In genomic region chr11:59144096-59144495, GRCh38 we compare ENCODE assay signal across 9 cellular contexts. TPM values are rescaled to one million over a fixed set of nuclear protein-coding genes. Genes with fewer than 3 reads are reported as not detected.
DNase-seq lines count a peak whose midpoint lies in the region; ATAC-seq and TF ChIP-seq lines count a peak whose summit lies in the region.
"Had no signal": no experiment of that assay in that cellular context is flagged by ENCODE, and none has a peak within 500 bp of the region (broad histone marks: within the 10 kb centered on the region; RNA-seq: fewer than 3 reads in every experiment).

No MANE protein-coding gene starts in this region.

- ATAC-seq in HG03045 (IDR thresholded peaks at IDR 0.05; ENCODE audit: unreplicated experiment), result no peak
- no peak for ATAC-seq in GM21619 (IDR thresholded peaks at IDR 0.05; ENCODE audit: unreplicated experiment)
- no peak for ATAC-seq in HG03095 (IDR thresholded peaks at IDR 0.05; ENCODE audit: unreplicated experiment)

- no peak for TF ChIP-seq POLR2A in ovary (IDR thresholded peaks at IDR 0.05)

- H3K27ac ChIP-seq in OCI-LY1 (ENCODE audit: low read depth, low read length, poor library complexity, severe bottlenecking), result peak overlapping the region; percentile 85
- H3K27ac ChIP-seq in duodenal mucosa (ENCODE audit: low read depth, low read length), result peak overlapping the region; percentile 32
- H3K27ac ChIP-seq in ovary, result peak overlapping the region; percentile 38 to 87

- H3K4me3 ChIP-seq in OCI-LY1 (ENCODE audit: low read depth, low read length, poor library complexity, severe bottlenecking) (peak overlapping the region; percentile 67), duodenal mucosa (ENCODE audit: low read depth in 1 of 2, low read length in 2 of 2) (peak overlapping the region; percentile 89 to 94), ovary (peak overlapping the region; percentile 43)

- WGBS in ovary, 3 donors, result 83 to 86% (median 85%) methylated on average over 1 of the region's 1 CpG

- no peaks in the 10 kb centered on the region for H3F3A ChIP-seq in OCI-LY1 (ENCODE audit: insufficient read depth, low read length)

- H3K9ac ChIP-seq in OCI-LY1 (ENCODE audit: low read length) (peak overlapping the region; percentile 94), duodenal mucosa (ENCODE audit: low read depth in 1 of 2, low read length in 2 of 2) (peak overlapping the region; percentile 61 to 88)

- H3K9me2 ChIP-seq in OCI-LY1 (ENCODE audit: low read depth, low read length), result no peaks in the 10 kb centered on the region

- H2AFZ ChIP-seq in OCI-LY1 (ENCODE audit: low read length), result no peak overlapping the region

- H3K4me2 ChIP-seq in OCI-LY1 (ENCODE audit: low read length), result peak overlapping the region; percentile 70

- intact Hi-C loops in ovary (cut with DNase I), result no loop called here

- no peak for TF ChIP-seq CTCF in OCI-LY1 (IDR thresholded peaks at IDR 0.05; ENCODE audit: low read length)
- no peak for TF ChIP-seq CTCF in ovary (IDR thresholded peaks at IDR 0.05)

- H3K9me3 ChIP-seq in OCI-LY1 (ENCODE audit: low read length) (no peaks in the 10 kb centered on the region), duodenal mucosa (ENCODE audit: control insufficient read depth in 1 of 2, low read length in 2 of 2) (no peaks in the 10 kb centered on the region), ovary (no peaks in the 10 kb centered on the region)

- peaks cover 21% of the 10 kb centered on the region for H3K79me2 ChIP-seq in OCI-LY1 (ENCODE audit: insufficient read depth, low read length)

- no peaks in the 10 kb centered on the region for H4K20me1 ChIP-seq in OCI-LY1 (ENCODE audit: insufficient read depth, low read length)

- TF ChIP-seq EP300 in ovary (IDR thresholded peaks at IDR 0.05), result no peak

- H3K36me3 ChIP-seq in OCI-LY1 (ENCODE audit: insufficient read depth, low read length) (peaks cover 31% of the 10 kb centered on the region), duodenal mucosa (ENCODE audit: control insufficient read depth in 1 of 2, insufficient read depth in 2 of 2, low read length in 2 of 2) (peaks cover 4 to 5% of the 10 kb centered on the region in 2 donors), ovary (no peaks in the 10 kb centered on the region)

- H3K27me3 ChIP-seq in OCI-LY1 (ENCODE audit: insufficient read depth, low read length), result no peaks in the 10 kb centered on the region
- H3K27me3 ChIP-seq in duodenal mucosa (ENCODE audit: control insufficient read depth in 1 of 2, insufficient read depth in 2 of 2, low read length in 2 of 2), result no peaks in the 10 kb centered on the region
- no peaks in the 10 kb centered on the region for H3K27me3 ChIP-seq in ovary

- peak; percentile 1 for DNase-seq in COR-L47 (lab: John Stamatoyannopoulos, UW)
- DNase-seq in ovary, result no peak
- no peak for DNase-seq in cortex of kidney (lab: John Stamatoyannopoulos, UW)

- H3K4me1 ChIP-seq in OCI-LY1 (ENCODE audit: insufficient read depth, low read length, severe bottlenecking) (peaks cover 61% of the 10 kb centered on the region), duodenal mucosa (ENCODE audit: control insufficient read depth in 1 of 2, insufficient read depth in 2 of 2, low read length in 2 of 2) (peaks cover 28 to 29% of the 10 kb centered on the region in 2 donors), ovary (ENCODE audit: insufficient read depth) (peaks cover 6% of the 10 kb centered on the region)

RNA-seq across cellular contexts. Expression of gene FAM111A, which starts 1.4 kb away (rescaled TPM):
- 10 to 100 TPM; 17.5 to 26.5 (median 20.4) TPM for total RNA-seq in ovary
- 10 to 100 TPM; 10.6 to 22.1 TPM for polyA plus RNA-seq in ovary

RNA-seq across cellular contexts. Expression of gene DTX4, which starts 27.8 kb away (rescaled TPM):
- 10 to 100 TPM in 6 of 7 donors, 1 to 10 TPM in 1; 6.1 to 20.3 (median 16.8) TPM for total RNA-seq in ovary
- 10 to 100 TPM; 18.5 to 21.5 TPM for polyA plus RNA-seq in ovary

RNA-seq across cellular contexts. Expression of gene FAM111B, which starts 37.1 kb away (rescaled TPM):
- total RNA-seq in ovary, result 1 to 10 TPM in 1 of 7 donors, under 1 TPM in 4, not detected in 2; 0.12 to 1.9 (median 0.18) TPM
- polyA plus RNA-seq in ovary, result under 1 TPM; 0.13 to 0.25 TPM

RNA-seq across cellular contexts. Expression of gene GLYATL1B, which starts 58.0 kb away (rescaled TPM):
- total RNA-seq in ovary, result not detected
- not detected for polyA plus RNA-seq in ovary
- total RNA-seq: subcutaneous adipose tissue had no signal

Comparison
In these comparisons a context has a peak if more than half of its experiments do, and no peak if none do; other contexts are left out.
1. H3K27ac ChIP-seq: peak in every context shown above with its lines; median percentile 85 in OCI-LY1; 62 in ovary; 32 in duodenal mucosa.